1 cellular context compared by ENCODE assay signal in genomic region chr1:64553285-64553684, GRCh38.
TF ChIP-seq lines count a peak whose summit lies in the region.

No MANE protein-coding gene starts in this region.

TF ChIP-seq in GM12878, 131 proteins besides CTCF, POLR2A, EP300 and RAD21 (continued from another document):
- no peak for TF ChIP-seq EGR1 (IDR thresholded peaks at IDR 0.05; ENCODE audit: borderline replicate concordance in 1 of 2, low read depth in 2 of 2, low read length in 2 of 2)
- TF ChIP-seq BCL11A (IDR thresholded peaks at IDR 0.05; ENCODE audit: low read depth, low read length) = no peak
- TF ChIP-seq, protein P1, sequence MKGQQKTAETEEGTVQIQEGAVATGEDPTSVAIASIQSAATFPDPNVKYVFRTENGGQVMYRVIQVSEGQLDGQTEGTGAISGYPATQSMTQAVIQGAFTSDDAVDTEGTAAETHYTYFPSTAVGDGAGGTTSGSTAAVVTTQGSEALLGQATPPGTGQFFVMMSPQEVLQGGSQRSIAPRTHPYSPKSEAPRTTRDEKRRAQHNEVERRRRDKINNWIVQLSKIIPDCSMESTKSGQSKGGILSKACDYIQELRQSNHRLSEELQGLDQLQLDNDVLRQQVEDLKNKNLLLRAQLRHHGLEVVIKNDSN (IDR thresholded peaks at IDR 0.05; ENCODE audit: borderline replicate concordance, extremely low read length, insufficient read depth, low read depth, low read length) = no peak
- no peak for TF ChIP-seq TCF3 (IDR thresholded peaks at IDR 0.05; ENCODE audit: borderline replicate concordance, insufficient read depth, low read depth, low read length)
- no peak for TF ChIP-seq JUNB (IDR thresholded peaks at IDR 0.05)
- no peak for TF ChIP-seq NFXL1 (IDR thresholded peaks at IDR 0.05; ENCODE audit: borderline replicate concordance)
